Comparison of ENCODE assay signal across 2 cellular contexts in genomic region chr1:145048181-145048856, GRCh38. TPM values are rescaled to one million over a fixed set of nuclear protein-coding genes. Genes with fewer than 3 reads are reported as not detected.
"Had no signal": no experiment of that assay in that cellular context is flagged by ENCODE, and none has a peak within 500 bp of the region (broad histone marks: within the 10 kb centered on the region; RNA-seq: fewer than 3 reads in every experiment).

No MANE protein-coding gene starts in this region.

RNA-seq across cellular contexts. Expression of gene FAM72D, which starts 47.5 kb away (rescaled TPM):
- total RNA-seq: ascending aorta, bronchial epithelial cell had no signal
